In genomic region chr10:131737543-131738395, GRCh38 we compare ENCODE assay signal across 1 cellular context.
TF ChIP-seq lines count a peak whose summit lies in the region.

No MANE protein-coding gene starts in this region.

TF ChIP-seq in H1, 55 proteins besides CTCF, POLR2A, EP300 and RAD21 (continued from another document):
- TF ChIP-seq ATF3 (IDR thresholded peaks at IDR 0.05; ENCODE audit: insufficient read depth, low read depth, low read length) (no peak), SAP30 (IDR thresholded peaks at IDR 0.05; ENCODE audit: insufficient read depth, insufficient replicate concordance, low read length) (no peak), GTF2F1 (IDR thresholded peaks at IDR 0.05; ENCODE audit: borderline replicate concordance, low read depth, low read length) (no peak), PHF8 (conservative IDR thresholded peaks at IDR 0.05; ENCODE audit: low read depth, low read length) (no peak), KDM5A (IDR thresholded peaks at IDR 0.05; ENCODE audit: low read length) (no peak), CBX5 (IDR thresholded peaks at IDR 0.05; ENCODE audit: low read depth, low read length) (no peak), SP2 (IDR thresholded peaks at IDR 0.05; ENCODE audit: low read length) (no peak), KDM4A (IDR thresholded peaks at IDR 0.05; ENCODE audit: low read depth, low read length, severe bottlenecking) (no peak), E2F6 (IDR thresholded peaks at IDR 0.05) (no peak), RXRA (IDR thresholded peaks at IDR 0.05; ENCODE audit: insufficient read depth, low read depth, low read length) (no peak), SUZ12 (IDR thresholded peaks at IDR 0.05; ENCODE audit: low read length) (no peak), EZH2 (IDR thresholded peaks at IDR 0.05; ENCODE audit: low read depth, low read length, severe bottlenecking) (no peak), USF2 (IDR thresholded peaks at IDR 0.05; ENCODE audit: low read length) (no peak), FOSL1 (IDR thresholded peaks at IDR 0.05; ENCODE audit: insufficient read depth, low read depth, low read length) (no peak), SRF (IDR thresholded peaks at IDR 0.05; ENCODE audit: low read depth, low read length) (no peak), ATF2 (IDR thresholded peaks at IDR 0.05; ENCODE audit: low read length) (no peak)
